10 cellular contexts compared by ENCODE assay signal in the genomic region with DNA sequence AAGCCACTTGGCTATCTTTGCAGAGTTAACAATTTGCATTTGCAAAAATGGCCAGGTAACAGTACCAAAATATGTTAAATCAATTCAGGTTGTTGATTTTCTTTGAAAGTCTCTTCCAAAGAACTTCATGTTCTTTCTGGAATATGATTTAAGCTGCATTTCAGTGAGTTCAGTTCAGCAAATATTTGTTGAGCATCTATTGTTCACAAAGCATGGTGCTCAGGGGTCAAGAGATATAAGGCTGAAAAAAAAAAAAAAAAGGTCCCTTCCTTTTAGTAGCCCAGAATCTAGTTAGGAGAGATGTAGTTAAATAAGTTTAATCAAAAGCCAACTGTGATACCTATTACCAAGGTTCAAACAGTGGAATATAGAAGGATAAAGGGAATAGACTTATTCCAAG.
A peak's percentile ranks its signal among the peaks of the same experiment; 100 is the strongest.
DNase-seq lines count a peak whose midpoint lies in the region; ATAC-seq and TF ChIP-seq lines count a peak whose summit lies in the region.
"Had no signal": no experiment of that assay in that cellular context is flagged by ENCODE, and none has a peak within 500 bp of the region (broad histone marks: within the 10 kb centered on the region; RNA-seq: fewer than 3 reads in every experiment).

No MANE protein-coding gene starts in this region.

- TF ChIP-seq CTCF in OCI-LY1 (IDR thresholded peaks at IDR 0.05; ENCODE audit: low read length) = no peak
- TF ChIP-seq CTCF in mammary epithelial cell (conservative IDR thresholded peaks at IDR 0.05 in 1 of 2, IDR thresholded peaks at IDR 0.05 in 1 of 2; ENCODE audit: extremely low read depth in 1 of 2, insufficient read depth in 1 of 2, low read depth in 1 of 2, low read length in 2 of 2) = no peak
- no peak for TF ChIP-seq CTCF in nephron (IDR thresholded peaks at IDR 0.05; ENCODE audit: unreplicated experiment in 3 of 3)
- no peak for TF ChIP-seq CTCF in thyroid gland (IDR thresholded peaks at IDR 0.05)
- TF ChIP-seq CTCF in coronary artery (IDR thresholded peaks at IDR 0.05) = no peak

- H3K27ac Mint-ChIP-seq in nephron = peak overlapping the region; percentile 42 to 71 (median 49)
- H3K27ac Mint-ChIP-seq: activated CD8-positive, alpha-beta T cell treated with anti-CD3 and anti-CD28 coated beads for 36 hours had no signal

- no peak overlapping the region for H3K4me3 Mint-ChIP-seq in nephron
- H3K4me3 Mint-ChIP-seq: activated CD8-positive, alpha-beta T cell treated with anti-CD3 and anti-CD28 coated beads for 36 hours had no signal

- no peaks in the 10 kb centered on the region for H3K9me3 Mint-ChIP-seq in nephron
- H3K9me3 Mint-ChIP-seq: activated CD8-positive, alpha-beta T cell treated with anti-CD3 and anti-CD28 coated beads for 36 hours; brain had no signal

- H3K9me2 ChIP-seq in OCI-LY1 (ENCODE audit: low read depth, low read length) = no peaks in the 10 kb centered on the region

- H3K4me2 ChIP-seq in OCI-LY1 (ENCODE audit: low read length) (peak overlapping the region; percentile 40; the same call in 1 of the 2 replicates), mammary epithelial cell (ENCODE audit: insufficient read depth, low read depth, low read length) (peak overlapping the region; percentile 3)

- H3K36me3 Mint-ChIP-seq in nephron (ENCODE audit: low read depth) = peaks cover 3% of the 10 kb centered on the region
- H3K36me3 Mint-ChIP-seq: brain had no signal

- TSS peak; percentile 85 for BruUV-seq in mammary epithelial cell (replicated peaks; lab: Mats Ljungman, UMichigan)

- ATAC-seq in GM18909 (IDR thresholded peaks at IDR 0.05; ENCODE audit: poor library complexity, unreplicated experiment) = no peak
- ATAC-seq: activated CD8-positive, alpha-beta T cell treated with anti-CD3 and anti-CD28 coated beads for 36 hours had no signal

- H3K79me2 ChIP-seq in OCI-LY1 (ENCODE audit: insufficient read depth, low read length) (no peaks in the 10 kb centered on the region), mammary epithelial cell (ENCODE audit: insufficient read depth, low read length) (no peaks in the 10 kb centered on the region)

- intact Hi-C loops in mammary epithelial cell (cut with micrococcal nuclease) = loop anchor here (2.0 to 5.0 kb wide), 2 partner anchors 36 to 45 kb away; no protein-coding TSS in a partner anchor
- intact Hi-C loops in thyroid gland (cut with DNase I) = no loop called here

- H4K20me1 ChIP-seq in OCI-LY1 (ENCODE audit: insufficient read depth, low read length) = no peaks in the 10 kb centered on the region
- H4K20me1 ChIP-seq in mammary epithelial cell (ENCODE audit: insufficient read depth, low read length) = no peaks in the 10 kb centered on the region

- TF ChIP-seq POLR2A in thyroid gland (IDR thresholded peaks at IDR 0.05) = no peak

- peak overlapping the region; percentile 70 for H3K27ac ChIP-seq in OCI-LY1 (ENCODE audit: low read depth, low read length, poor library complexity, severe bottlenecking)
- peak overlapping the region; percentile 95 for H3K27ac ChIP-seq in mammary epithelial cell (ENCODE audit: insufficient read depth, low read depth, low read length)
- H3K27ac ChIP-seq in thyroid gland = peak overlapping the region; percentile 92 to 97 (median 94)
- H3K27ac ChIP-seq in coronary artery = peak overlapping the region in 1 of 2 donors; percentile 58
- H3K27ac ChIP-seq: tibial artery had no signal

- no peaks in the 10 kb centered on the region for H3F3A ChIP-seq in OCI-LY1 (ENCODE audit: insufficient read depth, low read length)

- H2AFZ ChIP-seq in OCI-LY1 (ENCODE audit: low read length) = no peak overlapping the region
- H2AFZ ChIP-seq in mammary epithelial cell (ENCODE audit: low read depth, low read length) = no peak overlapping the region

- CTCF ChIA-PET in mammary epithelial cell (lab: Charles Lee; ENCODE audit: low non-redundant PET) = no interaction called here

- no peaks in the 10 kb centered on the region for H3K27me3 Mint-ChIP-seq in nephron (ENCODE audit: low read depth)
- H3K27me3 Mint-ChIP-seq: activated CD8-positive, alpha-beta T cell treated with anti-CD3 and anti-CD28 coated beads for 36 hours had no signal

- H3K9ac ChIP-seq in OCI-LY1 (ENCODE audit: low read length) (no peak overlapping the region), mammary epithelial cell (ENCODE audit: insufficient read depth, low read length) (no peak overlapping the region)

- H3K36me3 ChIP-seq in OCI-LY1 (ENCODE audit: insufficient read depth, low read length) (no peaks in the 10 kb centered on the region), mammary epithelial cell (ENCODE audit: insufficient read depth, low read length) (no peaks in the 10 kb centered on the region), thyroid gland (no peaks in the 10 kb centered on the region)
- H3K36me3 ChIP-seq: tibial artery had no signal

- H3K4me1 Mint-ChIP-seq in nephron = peaks cover 42% of the 10 kb centered on the region

- DNase-seq in mammary epithelial cell (no peak), thyroid gland (no peak), coronary artery (ENCODE audit: low spot score) (no peak), COLO668 (lab: John Stamatoyannopoulos, UW; ENCODE audit: unreplicated experiment) (no peak)
- DNase-seq: activated CD8-positive, alpha-beta T cell treated with anti-CD3 and anti-CD28 coated beads for 36 hours had no signal

- H3K9me3 ChIP-seq in OCI-LY1 (ENCODE audit: low read length) = no peaks in the 10 kb centered on the region
- H3K9me3 ChIP-seq in mammary epithelial cell (replicated peaks; ENCODE audit: insufficient read depth, low read length) = no peaks in the 10 kb centered on the region
- H3K9me3 ChIP-seq in thyroid gland = no peaks in the 10 kb centered on the region
- H3K9me3 ChIP-seq: tibial artery had no signal

- in situ Hi-C loops in mammary epithelial cell (cut with MboI; ENCODE audit: low sequenced_read_pairs in 2 of 2) = no loop called here

- dilution Hi-C loops in mammary epithelial cell (cut with HindIII; ENCODE audit: low sequenced_read_pairs) = no loop called here

- H3K27me3 ChIP-seq in OCI-LY1 (ENCODE audit: insufficient read depth, low read length) (no peaks in the 10 kb centered on the region), mammary epithelial cell (ENCODE audit: insufficient read depth, low read length) (no peaks in the 10 kb centered on the region), thyroid gland (no peaks in the 10 kb centered on the region)
- H3K27me3 ChIP-seq: tibial artery had no signal

- H3K4me1 ChIP-seq in OCI-LY1 (ENCODE audit: insufficient read depth, low read length, severe bottlenecking) (peaks cover 47% of the 10 kb centered on the region), mammary epithelial cell (ENCODE audit: insufficient read depth, low read length) (peaks cover 54% of the 10 kb centered on the region), thyroid gland (peaks cover 50 to 87% of the 10 kb centered on the region in 2 donors)

- H3K4me3 ChIP-seq in OCI-LY1 (ENCODE audit: low read depth, low read length, poor library complexity, severe bottlenecking) (no peak overlapping the region), mammary epithelial cell (replicated peaks in 1 of 3; ENCODE audit: insufficient read depth in 1 of 3, low read depth in 2 of 3, low read length in 3 of 3) (no peak overlapping the region), thyroid gland (replicated peaks in 1 of 3) (no peak overlapping the region), coronary artery (no peak overlapping the region)
- H3K4me3 ChIP-seq: tibial artery had no signal
